Comparison of ENCODE assay signal across 8 cellular contexts in genomic region chr7:23013715-23014649, GRCh38. TPM values are rescaled to one million over a fixed set of nuclear protein-coding genes. Genes with fewer than 3 reads are reported as not detected.
DNase-seq lines count a peak whose midpoint lies in the region; ATAC-seq and TF ChIP-seq lines count a peak whose summit lies in the region.

TSS of gene HYCC1 (minus strand) at chr7:23014130. CDS start at chr7:22991111, 23,019 bp downstream.

- H3K4me1 Mint-ChIP-seq in CD14-positive monocyte: peaks cover 29% of the 10 kb centered on the region
- peaks cover 41% of the 10 kb centered on the region for H3K4me1 Mint-ChIP-seq in dendritic cell treated with granulocyte-macrophage colony-stimulating factor and Interleukin-4, amounts not matched to agents 40 ng/mL and 50 ng/mL, for 4 days (ENCODE audit: low read depth)

- H3K4me1 ChIP-seq in left lung: peaks cover 4 to 61% of the 10 kb centered on the region in 2 donors

- H3K27me3 Mint-ChIP-seq in CD14-positive monocyte (ENCODE audit: low read depth in 3 of 3): peaks cover 0 to 4% (median 2%) of the 10 kb centered on the region in 3 donors
- H3K27me3 Mint-ChIP-seq in dendritic cell treated with granulocyte-macrophage colony-stimulating factor and Interleukin-4, amounts not matched to agents 40 ng/mL and 50 ng/mL, for 4 days: no peaks in the 10 kb centered on the region

- H3K36me3 ChIP-seq in left lung: no peaks in the 10 kb centered on the region

- H3K4me3 Mint-ChIP-seq in CD14-positive monocyte: peak within 1 kb of the TSS; percentile 94 to 95
- H3K4me3 Mint-ChIP-seq in dendritic cell treated with granulocyte-macrophage colony-stimulating factor and Interleukin-4, amounts not matched to agents 40 ng/mL and 50 ng/mL, for 4 days: peak within 1 kb of the TSS; percentile 91

- TF ChIP-seq CTCF in CD14-positive monocyte (IDR thresholded peaks at IDR 0.05): peak; percentile 83
- peak; percentile 44 to 82 for TF ChIP-seq CTCF in left lung (IDR thresholded peaks at IDR 0.05)

- H3K9me3 ChIP-seq in left lung: no peaks in the 10 kb centered on the region

- ATAC-seq in GM19351 (IDR thresholded peaks at IDR 0.05; ENCODE audit: unreplicated experiment) (peak; percentile 91), HG03521 (IDR thresholded peaks at IDR 0.05; ENCODE audit: unreplicated experiment) (peak; percentile 98), left lung (peak; percentile 99)

- intact Hi-C loops in CD14-positive monocyte (cut with micrococcal nuclease) (loop anchor here (2.0 to 10.0 kb wide), 3 partner anchors 43 to 449 kb away; no protein-coding TSS in a partner anchor), left lung (cut with DNase I) (no loop called here)
- intact Hi-C loops in dendritic cell treated with granulocyte-macrophage colony-stimulating factor and Interleukin-4, amounts not matched to agents 40 ng/mL and 50 ng/mL, for 4 days (cut with micrococcal nuclease): loop anchor here (2.0 to 5.0 kb wide), 3 partner anchors 13 to 168 kb away; partner anchors contain the start of gene NUP42

- peak within 1 kb of the TSS; percentile 75 to 93 (median 90) for H3K27ac Mint-ChIP-seq in CD14-positive monocyte
- H3K27ac Mint-ChIP-seq in dendritic cell treated with granulocyte-macrophage colony-stimulating factor and Interleukin-4, amounts not matched to agents 40 ng/mL and 50 ng/mL, for 4 days: no peak within 1 kb of the TSS

- H3K27ac ChIP-seq in left lung: peak within 1 kb of the TSS; percentile 75 to 86

- DNase-seq in CD14-positive monocyte (ENCODE audit: low spot score): peak; percentile 99
- DNase-seq in NCI-H69 (lab: John Stamatoyannopoulos, UW): peak; percentile 99
- peak; percentile 98 for DNase-seq in activated CD4-positive, alpha-beta T cell treated with anti-CD3 and anti-CD28 coated beads, Interleukin-2, amount 50 U/mL, for 1 hour
- DNase-seq in left lung: peak; percentile 97 to 99
- peak; percentile 96 to 97 for DNase-seq in stimulated activated CD4-positive, alpha-beta T cell treated with anti-CD3 and anti-CD28 coated beads, Interleukin-2, amount 100 ng/mL, for 48 hours

- no peaks in the 10 kb centered on the region for H3K27me3 ChIP-seq in left lung

- peak within 1 kb of the TSS; percentile 73 to 76 for H3K4me3 ChIP-seq in left lung

- no peaks in the 10 kb centered on the region for H3K36me3 Mint-ChIP-seq in CD14-positive monocyte
- no peaks in the 10 kb centered on the region for H3K36me3 Mint-ChIP-seq in dendritic cell treated with granulocyte-macrophage colony-stimulating factor and Interleukin-4, amounts not matched to agents 40 ng/mL and 50 ng/mL, for 4 days (ENCODE audit: low read depth)

- peaks cover 0 to 3% (median 0%) of the 10 kb centered on the region in 7 donors for H3K9me3 Mint-ChIP-seq in CD14-positive monocyte
- H3K9me3 Mint-ChIP-seq in dendritic cell treated with granulocyte-macrophage colony-stimulating factor and Interleukin-4, amounts not matched to agents 40 ng/mL and 50 ng/mL, for 4 days: peaks cover 7% of the 10 kb centered on the region

RNA-seq across cellular contexts. Expression of gene HYCC1, which starts in this region (rescaled TPM):
- 10 to 100 TPM; 12.1 to 12.7 TPM for polyA plus RNA-seq in CD14-positive monocyte
- total RNA-seq in left lung: 10 to 100 TPM; 54.5 to 59.4 TPM

Comparison
In these comparisons a context has a peak if more than half of its experiments do, and no peak if none do; other contexts are left out.
1. Peak in every context shown above with its lines: DNase-seq, ATAC-seq, H3K4me3 ChIP-seq and H3K27ac ChIP-seq.
2. intact Hi-C loops: an anchor here in CD14-positive monocyte (2.0 to 10.0 kb wide) and dendritic cell treated with granulocyte-macrophage colony-stimulating factor and Interleukin-4, amounts not matched to agents 40 ng/mL and 50 ng/mL, for 4 days (2.0 to 5.0 kb wide); none called in left lung.